9 cellular contexts compared by ENCODE assay signal in genomic region chr3:42057561-42058211, GRCh38. TPM values are rescaled to one million over a fixed set of nuclear protein-coding genes. Genes with fewer than 3 reads are reported as not detected.
A peak's percentile ranks its signal among the peaks of the same experiment; 100 is the strongest.
DNase-seq lines count a peak whose midpoint lies in the region; ATAC-seq, FAIRE-seq and TF ChIP-seq lines count a peak whose summit lies in the region.
"Had no signal": no experiment of that assay in that cellular context is flagged by ENCODE, and none has a peak within 500 bp of the region (broad histone marks: within the 10 kb centered on the region; RNA-seq: fewer than 3 reads in every experiment).

No MANE protein-coding gene starts in this region.

- BruUV-seq in Panc1 (replicated peaks; lab: Mats Ljungman, UMichigan) = no TSS peak

- POLR2A ChIA-PET in Panc1 (lab: Charles Lee) = no interaction called here

- peak; percentile 18 for FAIRE-seq in GM19239 (lab: Jason Lieb, UNC)

- H3K4me1 ChIP-seq in Panc1 (ENCODE audit: control insufficient read depth, insufficient read depth, low read length) (peaks cover 49% of the 10 kb centered on the region), skeletal muscle tissue (ENCODE audit: control insufficient read depth in 3 of 3, insufficient read depth in 3 of 3, low read length in 3 of 3) (peaks cover 57 to 67% (median 58%) of the 10 kb centered on the region in 3 donors), osteoblast (ENCODE audit: insufficient read depth, low read length) (peaks cover 27% of the 10 kb centered on the region)

- H3K27me3 ChIP-seq in Panc1 (ENCODE audit: control insufficient read depth, insufficient read depth, low read length) (no peaks in the 10 kb centered on the region), skeletal muscle tissue (ENCODE audit: control insufficient read depth in 3 of 3, insufficient read depth in 3 of 3, low read length in 3 of 3) (no peaks in the 10 kb centered on the region), osteoblast (ENCODE audit: insufficient read depth, low read length) (no peaks in the 10 kb centered on the region)

- no peak overlapping the region for H3K4me3 ChIP-seq in Panc1 (ENCODE audit: low read depth in 2 of 2, low read length in 2 of 2)
- H3K4me3 ChIP-seq in skeletal muscle tissue (ENCODE audit: low read length in 3 of 3) = peak overlapping the region in 2 of 3 donors; percentile 30 to 36
- H3K4me3 ChIP-seq in osteoblast (ENCODE audit: insufficient read depth, low read length) = no peak overlapping the region

- no peak overlapping the region for H2AFZ ChIP-seq in osteoblast (ENCODE audit: low read length)

- TF ChIP-seq CTCF in Panc1 (IDR thresholded peaks at IDR 0.05) (no peak), osteoblast (IDR thresholded peaks at IDR 0.05; ENCODE audit: extremely low read depth, low read depth, low read length) (no peak), GM10266 (IDR thresholded peaks at IDR 0.05; ENCODE audit: control insufficient read depth, insufficient read depth, low read depth, missing control alignments) (no peak)

- no peak overlapping the region for H3K4me2 ChIP-seq in osteoblast (ENCODE audit: insufficient read depth, low read length)

- H3K27ac ChIP-seq in Panc1 (ENCODE audit: low read length) = peak overlapping the region; percentile 3; the same call in 1 of the 2 replicates
- H3K27ac ChIP-seq in skeletal muscle tissue (ENCODE audit: low read depth, low read length) = peak overlapping the region; percentile 66
- no peak overlapping the region for H3K27ac ChIP-seq in osteoblast (ENCODE audit: low read depth, low read length)

- intact Hi-C loops in Panc1 (cut with micrococcal nuclease; ENCODE audit: unreplicated experiment) = no loop called here

- ATAC-seq in HG02759 (IDR thresholded peaks at IDR 0.05; ENCODE audit: unreplicated experiment) (peak; percentile 73), Panc1 (no peak)

- H3K9ac ChIP-seq in skeletal muscle tissue (ENCODE audit: low read depth in 1 of 3, low read length in 3 of 3) = peak overlapping the region in 1 of 3 donors; percentile 40

- H3K36me3 ChIP-seq in Panc1 (ENCODE audit: control insufficient read depth, insufficient read depth, low read length) = no peaks in the 10 kb centered on the region
- H3K36me3 ChIP-seq in skeletal muscle tissue (ENCODE audit: control insufficient read depth in 3 of 3, insufficient read depth in 3 of 3, low read length in 3 of 3) = no peaks in the 10 kb centered on the region
- no peaks in the 10 kb centered on the region for H3K36me3 ChIP-seq in osteoblast (ENCODE audit: insufficient read depth, low read length)

- H3K9me3 ChIP-seq in Panc1 (ENCODE audit: control insufficient read depth, insufficient read depth, low read depth, low read length) (no peaks in the 10 kb centered on the region), skeletal muscle tissue (ENCODE audit: control insufficient read depth in 3 of 3, low read length in 3 of 3) (no peaks in the 10 kb centered on the region), osteoblast (ENCODE audit: low read depth, low read length) (no peaks in the 10 kb centered on the region)

- peaks cover 72% of the 10 kb centered on the region for H3K79me2 ChIP-seq in osteoblast (ENCODE audit: insufficient read depth, low read length)

- in situ Hi-C loops in Panc1 (cut with HindIII; ENCODE audit: low pct_unique_long_range_greater_than_20kb, low sequenced_read_pairs) = no loop called here

- CTCF ChIA-PET in Panc1 (lab: Charles Lee) = no interaction called here

- H4K20me1 ChIP-seq in osteoblast (ENCODE audit: insufficient read depth, low read length) = peaks cover 2% of the 10 kb centered on the region

- DNase-seq in GM19239 (ENCODE audit: insufficient read length, low spot score) = no peak
- no peak for DNase-seq in Panc1 (ENCODE audit: low read depth, low spot score)
- no peak for DNase-seq in osteoblast (ENCODE audit: insufficient read length, low spot score, missing footprints)
- no peak for DNase-seq in CD1c-positive myeloid dendritic cell (ENCODE audit: extremely low spot score)
- DNase-seq in NCI-H2227 treated with DMSO at 0.1 percent for 48 hours (lab: John Stamatoyannopoulos, UW) = no peak
- DNase-seq in GM10266 (ENCODE audit: extremely low spot score) = no peak
- DNase-seq: activated CD4-positive, CD25-positive, alpha-beta regulatory T cell treated with anti-CD3 and anti-CD28 coated beads, Interleukin-2, amount 50 U/mL, for 72 hours had no signal

RNA-seq across cellular contexts. Expression of gene TRAK1, which starts 33.5 kb away (rescaled TPM):
- total RNA-seq in Panc1 (2021; ENCODE audit: unreplicated experiment) (38.4 TPM), skeletal muscle tissue (57.9 TPM), osteoblast (60.4 and 65.7 TPM in 2 replicates)
- polyA plus RNA-seq in Panc1 (2012; ENCODE audit: insufficient read length) = 36.8 TPM

Comparison
In these comparisons a context has a peak if more than half of its experiments do, and no peak if none do; other contexts are left out.
1. H3K4me3 ChIP-seq: peak in skeletal muscle tissue (2 of 3); none in Panc1 (0 of 2) and osteoblast (single experiment).